22 cellular contexts compared by ENCODE assay signal in the genomic region with DNA sequence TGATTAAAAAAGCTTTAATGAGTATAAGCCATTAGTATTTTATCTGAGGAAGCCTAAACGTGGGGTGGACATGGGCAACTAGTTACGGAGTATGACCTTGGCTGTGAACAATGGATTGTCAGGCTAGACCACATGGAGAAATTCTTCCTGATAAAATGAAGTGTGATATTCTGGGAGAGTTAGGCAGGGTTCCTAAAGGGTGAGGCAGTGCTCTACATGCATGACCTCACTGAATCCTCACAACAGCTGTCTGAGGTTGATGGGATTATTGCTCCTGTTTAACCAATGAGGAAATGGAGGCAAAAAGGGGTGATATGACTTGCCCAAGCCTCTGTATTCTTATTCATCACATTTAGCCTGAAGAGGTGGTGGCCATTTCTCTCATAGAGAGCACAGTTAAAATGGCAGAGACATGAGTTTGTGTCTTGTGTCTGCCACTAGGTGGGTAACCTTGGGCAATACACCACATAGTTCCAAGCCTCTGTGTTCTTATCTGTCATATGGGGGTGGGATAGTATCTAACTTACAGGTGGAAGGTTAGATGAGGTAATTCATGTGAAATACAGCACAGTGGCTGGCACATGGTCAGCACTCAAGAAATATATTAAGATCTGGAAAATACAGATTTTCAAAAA.
DNase-seq lines count a peak whose midpoint lies in the region; ATAC-seq, FAIRE-seq and TF ChIP-seq lines count a peak whose summit lies in the region.
"Had no signal": no experiment of that assay in that cellular context is flagged by ENCODE, and none has a peak within 500 bp of the region (broad histone marks: within the 10 kb centered on the region; RNA-seq: fewer than 3 reads in every experiment).

No MANE protein-coding gene starts in this region.

- no peak for FAIRE-seq in HepG2 (lab: Jason Lieb, UNC)
- FAIRE-seq: GM12892, urothelium cell line had no signal

- no peak overlapping the region for H3K4me3 Mint-ChIP-seq in effector memory CD8-positive, alpha-beta T cell
- H3K4me3 Mint-ChIP-seq: activated T-helper 17 cell treated with anti-CD3 and anti-CD28 coated beads, Interleukin-2, amount 50 U/mL, for 72 hours; CD4-positive, CD25-positive, alpha-beta regulatory T cell had no signal

- ATAC-seq in HepG2 (no peak), right lobe of liver (no peak), GM18502 (IDR thresholded peaks at IDR 0.05; ENCODE audit: poor library complexity, unreplicated experiment) (no peak)
- no peak for ATAC-seq in effector memory CD8-positive, alpha-beta T cell (replicated peaks)
- ATAC-seq: activated T-helper 17 cell treated with anti-CD3 and anti-CD28 coated beads, Interleukin-2, amount 50 U/mL, for 72 hours; left colon had no signal

- DNase-seq in HepG2 (ENCODE audit: low spot score) (no peak), right lobe of liver (no peak), fibroblast of the aortic adventitia (ENCODE audit: low read depth) (peak; percentile 7), uterus (no peak), NK-92 (lab: John Stamatoyannopoulos, UW; ENCODE audit: unreplicated experiment) (no peak)
- DNase-seq in effector memory CD8-positive, alpha-beta T cell, result no peak
- DNase-seq: activated CD4-positive, CD25-positive, alpha-beta regulatory T cell; CD4-positive, CD25-positive, alpha-beta regulatory T cell; KBM-7; left colon; NCI-H2227 treated with DMSO at 0.1 percent for 48 hours; occipital lobe; SHP77 treated with DMSO at 0.1 percent for 48 hours; sigmoid colon; stimulated activated CD4-positive, alpha-beta T cell treated with anti-CD3 and anti-CD28 coated beads, Interleukin-1b, Interleukin-23, amount 100 ng/mL, for 48 hours had no signal

- H3K27ac Mint-ChIP-seq in effector memory CD8-positive, alpha-beta T cell, result no peak overlapping the region
- H3K27ac Mint-ChIP-seq: activated T-helper 17 cell treated with anti-CD3 and anti-CD28 coated beads, Interleukin-2, amount 50 U/mL, for 72 hours; CD4-positive, CD25-positive, alpha-beta regulatory T cell had no signal

- no peaks in the 10 kb centered on the region for H3K9me3 ChIP-seq in HepG2 (ENCODE audit: low read length)
- no peaks in the 10 kb centered on the region for H3K9me3 ChIP-seq in right lobe of liver
- H3K9me3 ChIP-seq in OCI-LY1 (ENCODE audit: low read length), result no peaks in the 10 kb centered on the region
- H3K9me3 ChIP-seq in uterus, result no peaks in the 10 kb centered on the region
- H3K9me3 ChIP-seq: sigmoid colon had no signal

- POLR2A ChIA-PET in HepG2 (lab: Yijun Ruan, JAX), result no interaction called here

- H4K20me1 ChIP-seq in HepG2 (ENCODE audit: insufficient read depth, low read length) (no peaks in the 10 kb centered on the region), OCI-LY1 (ENCODE audit: insufficient read depth, low read length) (no peaks in the 10 kb centered on the region)

- in situ Hi-C loops in HepG2 (cut with HindIII; ENCODE audit: extremely low pct_ligation_motif_present, low pct_unique_long_range_greater_than_20kb), result no loop called here

- no peak overlapping the region for H3K4me3 ChIP-seq in HepG2 (replicated peaks in 1 of 3; ENCODE audit: insufficient read depth in 1 of 3, low read depth in 2 of 3, low read length in 3 of 3)
- no peak overlapping the region for H3K4me3 ChIP-seq in right lobe of liver
- H3K4me3 ChIP-seq in OCI-LY1 (ENCODE audit: low read depth, low read length, poor library complexity, severe bottlenecking), result no peak overlapping the region
- no peak overlapping the region for H3K4me3 ChIP-seq in fibroblast of the aortic adventitia (ENCODE audit: low read depth, low read length)
- H3K4me3 ChIP-seq in uterus, result no peak overlapping the region
- H3K4me3 ChIP-seq: cardiac muscle cell, sigmoid colon had no signal

- H3K9me3 Mint-ChIP-seq in effector memory CD8-positive, alpha-beta T cell, result no peaks in the 10 kb centered on the region
- H3K9me3 Mint-ChIP-seq: activated T-helper 17 cell treated with anti-CD3 and anti-CD28 coated beads, Interleukin-2, amount 50 U/mL, for 72 hours; CD4-positive, CD25-positive, alpha-beta regulatory T cell had no signal

- TF ChIP-seq POLR2A in HepG2 (IDR thresholded peaks at IDR 0.05; ENCODE audit: insufficient read depth in 1 of 2, low read depth in 2 of 2, low read length in 2 of 2) (no peak), right lobe of liver (IDR thresholded peaks at IDR 0.05) (no peak), uterus (IDR thresholded peaks at IDR 0.05) (no peak)

- H2AFZ ChIP-seq in HepG2 (ENCODE audit: low read length), result no peak overlapping the region
- no peak overlapping the region for H2AFZ ChIP-seq in OCI-LY1 (ENCODE audit: low read length)

- no peak for TF ChIP-seq RAD21 in HepG2 (CRISPR knock-in tag; IDR thresholded peaks at IDR 0.05)

- TF ChIP-seq CTCF in HepG2 (CRISPR knock-in tag; IDR thresholded peaks at IDR 0.05) (no peak), right lobe of liver (IDR thresholded peaks at IDR 0.05) (no peak), OCI-LY1 (IDR thresholded peaks at IDR 0.05; ENCODE audit: low read length) (peak; percentile 34; the same call in 1 of the 2 replicates), fibroblast of the aortic adventitia (IDR thresholded peaks at IDR 0.05; ENCODE audit: insufficient read depth, low read length) (no peak), uterus (IDR thresholded peaks at IDR 0.05) (no peak)

- CTCF ChIA-PET in HepG2 (lab: Yijun Ruan, JAX; ENCODE audit: low intra/inter-chr PET ratio, low total read pairs), result no interaction called here

- H3K4me1 ChIP-seq in HepG2 (ENCODE audit: insufficient read depth, low read length) (peaks cover 34% of the 10 kb centered on the region), right lobe of liver (peaks cover 0 to 24% (median 8%) of the 10 kb centered on the region in 4 donors), OCI-LY1 (ENCODE audit: insufficient read depth, low read length, severe bottlenecking) (no peaks in the 10 kb centered on the region), uterus (no peaks in the 10 kb centered on the region)

- no peaks in the 10 kb centered on the region for H3F3A ChIP-seq in OCI-LY1 (ENCODE audit: insufficient read depth, low read length)

- no peak overlapping the region for H3K27ac ChIP-seq in HepG2 (ENCODE audit: extremely low read length, insufficient read depth, low read length)
- H3K27ac ChIP-seq in right lobe of liver, result no peak overlapping the region
- H3K27ac ChIP-seq in OCI-LY1 (ENCODE audit: low read depth, low read length, poor library complexity, severe bottlenecking), result no peak overlapping the region
- H3K27ac ChIP-seq in uterus, result no peak overlapping the region
- H3K27ac ChIP-seq: cardiac muscle cell, HL-60, sigmoid colon had no signal

- no peaks in the 10 kb centered on the region for H3K79me2 ChIP-seq in HepG2 (ENCODE audit: insufficient read depth, low read length)
- no peaks in the 10 kb centered on the region for H3K79me2 ChIP-seq in OCI-LY1 (ENCODE audit: insufficient read depth, low read length)

- H3K27me3 ChIP-seq in HepG2 (ENCODE audit: control insufficient read depth in 1 of 2, insufficient read depth in 2 of 2, low read length in 2 of 2) (no peaks in the 10 kb centered on the region), right lobe of liver (no peaks in the 10 kb centered on the region), OCI-LY1 (ENCODE audit: insufficient read depth, low read length) (no peaks in the 10 kb centered on the region), uterus (no peaks in the 10 kb centered on the region)
- H3K27me3 ChIP-seq: cardiac muscle cell, sigmoid colon had no signal

- H3K36me3 ChIP-seq in HepG2 (replicated peaks in 1 of 2; ENCODE audit: control insufficient read depth in 1 of 2, insufficient read depth in 2 of 2, low read length in 2 of 2) (no peaks in the 10 kb centered on the region), right lobe of liver (no peaks in the 10 kb centered on the region), OCI-LY1 (ENCODE audit: insufficient read depth, low read length) (no peaks in the 10 kb centered on the region), uterus (no peaks in the 10 kb centered on the region)
- H3K36me3 ChIP-seq: cardiac muscle cell, sigmoid colon had no signal

- H3K27me3 Mint-ChIP-seq in effector memory CD8-positive, alpha-beta T cell, result no peaks in the 10 kb centered on the region
- H3K27me3 Mint-ChIP-seq: activated T-helper 17 cell treated with anti-CD3 and anti-CD28 coated beads, Interleukin-2, amount 50 U/mL, for 72 hours; CD4-positive, CD25-positive, alpha-beta regulatory T cell had no signal

- no peaks in the 10 kb centered on the region for H3K4me1 Mint-ChIP-seq in effector memory CD8-positive, alpha-beta T cell (ENCODE audit: low read depth in 2 of 2)
- H3K4me1 Mint-ChIP-seq: activated T-helper 17 cell treated with anti-CD3 and anti-CD28 coated beads, Interleukin-2, amount 50 U/mL, for 72 hours; CD4-positive, CD25-positive, alpha-beta regulatory T cell had no signal

- no peaks in the 10 kb centered on the region for H3K9me2 ChIP-seq in OCI-LY1 (ENCODE audit: low read depth, low read length)

- no peaks in the 10 kb centered on the region for H3K36me3 Mint-ChIP-seq in effector memory CD8-positive, alpha-beta T cell (ENCODE audit: insufficient read depth)
- H3K36me3 Mint-ChIP-seq: CD4-positive, CD25-positive, alpha-beta regulatory T cell had no signal

- WGBS in HepG2 (ENCODE audit: low lambda C conversion rate), result 92% methylated on average over 2 of the region's 2 CpGs
- 51% methylated on average over 2 of the region's 2 CpGs for WGBS in right lobe of liver (ENCODE audit: insufficient coverage, low coverage, low lambda C conversion rate, missing lambda C conversion rate)

- no peak overlapping the region for H3K4me2 ChIP-seq in HepG2 (ENCODE audit: low read depth, low read length)
- no peak overlapping the region for H3K4me2 ChIP-seq in OCI-LY1 (ENCODE audit: low read length)

- no TSS peak for BruUV-seq in HepG2 (replicated peaks; lab: Mats Ljungman, UMichigan)

- intact Hi-C loops in HepG2 (cut with micrococcal nuclease; ENCODE audit: unreplicated experiment) (no loop called here), right lobe of liver (cut with DNase I) (loop anchor here in 1 of 2 donors (10.0 kb wide), 1 partner anchor 95 kb away; a partner anchor contains a TSS), uterus (cut with DNase I; ENCODE audit: low total_unique reads) (no loop called here)

- H3K9ac ChIP-seq in HepG2 (ENCODE audit: insufficient read depth, low read depth, low read length) (no peak overlapping the region), OCI-LY1 (ENCODE audit: low read length) (no peak overlapping the region)

- no peak for TF ChIP-seq EP300 in HepG2 (IDR thresholded peaks at IDR 0.05; ENCODE audit: low read depth in 2 of 2, low read length in 2 of 2)
- no peak for TF ChIP-seq EP300 in HepG2 (CRISPR knock-in tag; IDR thresholded peaks at IDR 0.05; ENCODE audit: borderline replicate concordance)

TF ChIP-seq in HepG2, 621 proteins besides CTCF, POLR2A, EP300 and RAD21 (continues in another document):
- TF ChIP-seq, protein P1, sequence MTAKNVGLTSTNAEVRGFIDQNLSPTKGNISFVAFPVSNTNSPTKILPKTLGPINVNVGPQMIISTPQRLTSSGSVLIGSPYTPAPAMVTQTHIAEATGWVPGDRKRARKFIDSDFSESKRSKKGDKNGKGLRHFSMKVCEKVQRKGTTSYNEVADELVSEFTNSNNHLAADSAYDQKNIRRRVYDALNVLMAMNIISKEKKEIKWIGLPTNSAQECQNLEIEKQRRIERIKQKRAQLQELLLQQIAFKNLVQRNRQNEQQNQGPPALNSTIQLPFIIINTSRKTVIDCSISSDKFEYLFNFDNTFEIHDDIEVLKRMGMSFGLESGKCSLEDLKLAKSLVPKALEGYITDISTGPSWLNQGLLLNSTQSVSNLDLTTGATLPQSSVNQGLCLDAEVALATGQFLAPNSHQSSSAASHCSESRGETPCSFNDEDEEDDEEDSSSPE (CRISPR knock-in tag; IDR thresholded peaks at IDR 0.05), result no peak
